ENCODE assay signal across 10 cellular contexts in the genomic region with DNA sequence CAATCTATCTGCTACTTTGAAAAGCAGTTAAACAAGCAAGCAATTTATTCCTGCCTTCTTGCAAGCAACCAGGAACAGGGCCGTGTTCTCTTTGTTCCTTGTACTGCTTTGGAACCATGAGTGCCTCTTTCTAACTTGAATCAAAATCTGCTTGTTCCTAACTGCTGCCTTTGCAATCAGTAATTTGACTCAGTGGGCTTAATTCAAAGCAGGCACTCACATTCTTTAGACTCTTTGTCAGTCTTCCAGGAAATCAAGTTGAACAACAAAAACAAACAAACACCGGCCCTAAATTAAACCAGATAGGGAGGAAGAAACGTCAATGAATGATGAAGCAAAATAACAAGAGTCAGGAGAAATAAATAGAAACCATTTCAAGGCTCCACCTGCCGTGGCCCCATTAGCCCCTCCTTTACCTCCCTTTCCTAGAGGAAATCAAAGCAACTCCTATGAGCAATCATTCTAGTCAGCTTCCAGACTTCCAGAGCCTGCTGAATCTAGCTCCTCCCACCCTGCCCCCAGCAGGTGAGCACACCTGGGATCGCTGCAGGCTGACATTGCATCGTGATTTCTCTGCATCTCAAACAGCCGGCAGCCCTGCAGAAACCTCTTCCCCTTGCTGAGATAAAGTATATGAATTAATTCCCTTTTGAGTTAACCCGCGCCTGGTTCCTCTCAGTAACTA.
A peak's percentile ranks its signal among the peaks of the same experiment; 100 is the strongest.
DNase-seq lines count a peak whose midpoint lies in the region; ATAC-seq and TF ChIP-seq lines count a peak whose summit lies in the region.
"Had no signal": no experiment of that assay in that cellular context is flagged by ENCODE, and none has a peak within 500 bp of the region (broad histone marks: within the 10 kb centered on the region; RNA-seq: fewer than 3 reads in every experiment).

No MANE protein-coding gene starts in this region.

- H3K4me3 Mint-ChIP-seq in CD4-positive, alpha-beta T cell, result no peak overlapping the region
- H3K4me3 Mint-ChIP-seq: activated naive CD8-positive, alpha-beta T cell treated with anti-CD3 and anti-CD28 coated beads, Interleukin-2, amount 10 ng/mL, durations not matched to agents 7 days and 5 days had no signal

- no peaks in the 10 kb centered on the region for H3K9me3 ChIP-seq in HUES48 (ENCODE audit: control insufficient read depth, insufficient read depth, low read length)
- H3K9me3 ChIP-seq in CD4-positive, alpha-beta T cell (ENCODE audit: control insufficient read depth, low read length), result no peaks in the 10 kb centered on the region

- peaks cover 40% of the 10 kb centered on the region for H3K4me1 ChIP-seq in HUES48 (ENCODE audit: control insufficient read depth, insufficient read depth, low read length)

- POLR2A ChIA-PET in CD4-positive, alpha-beta T cell (lab: Charles Lee), result no interaction called here

- H3K36me3 Mint-ChIP-seq in CD4-positive, alpha-beta T cell (ENCODE audit: low read depth), result no peaks in the 10 kb centered on the region
- H3K36me3 Mint-ChIP-seq: activated naive CD8-positive, alpha-beta T cell treated with anti-CD3 and anti-CD28 coated beads, Interleukin-2, amount 10 ng/mL, durations not matched to agents 7 days and 5 days had no signal

- peak; percentile 46 for ATAC-seq in sciatic nerve
- no peak for ATAC-seq in HG03097 (IDR thresholded peaks at IDR 0.05; ENCODE audit: low FRiP score, unreplicated experiment)
- ATAC-seq in HG03159 (IDR thresholded peaks at IDR 0.05; ENCODE audit: unreplicated experiment), result no peak
- ATAC-seq in CD4-positive, alpha-beta T cell (ENCODE audit: poor library complexity), result no peak
- no peak for ATAC-seq in GM21576 (IDR thresholded peaks at IDR 0.05; ENCODE audit: unreplicated experiment)

- intact Hi-C loops in sciatic nerve (cut with DNase I), result no loop called here
- intact Hi-C loops in CD4-positive, alpha-beta T cell (cut with DNase I, micrococcal nuclease), result no loop called here

- H3K9ac ChIP-seq in HUES48 (ENCODE audit: low read depth, low read length), result peak overlapping the region; percentile 35; the same call in 1 of the 2 replicates

- no peak for TF ChIP-seq CTCF in CD4-positive, alpha-beta T cell (IDR thresholded peaks at IDR 0.05)

- no peaks in the 10 kb centered on the region for H3K27me3 Mint-ChIP-seq in CD4-positive, alpha-beta T cell
- H3K27me3 Mint-ChIP-seq: activated naive CD8-positive, alpha-beta T cell treated with anti-CD3 and anti-CD28 coated beads, Interleukin-2, amount 10 ng/mL, durations not matched to agents 7 days and 5 days had no signal

- no peak overlapping the region for H3K27ac Mint-ChIP-seq in CD4-positive, alpha-beta T cell
- H3K27ac Mint-ChIP-seq: activated naive CD8-positive, alpha-beta T cell treated with anti-CD3 and anti-CD28 coated beads, Interleukin-2, amount 10 ng/mL, durations not matched to agents 7 days and 5 days had no signal

- peak overlapping the region; percentile 60 for H3K27ac ChIP-seq in HUES48 (ENCODE audit: low read depth, low read length)
- H3K27ac ChIP-seq in CD4-positive, alpha-beta T cell (ENCODE audit: low read depth, low read length), result no peak overlapping the region

- H3K4me1 Mint-ChIP-seq in CD4-positive, alpha-beta T cell (ENCODE audit: low read depth), result no peaks in the 10 kb centered on the region
- H3K4me1 Mint-ChIP-seq: activated naive CD8-positive, alpha-beta T cell treated with anti-CD3 and anti-CD28 coated beads, Interleukin-2, amount 10 ng/mL, durations not matched to agents 7 days and 5 days had no signal

- DNase-seq in SK-N-DZ (ENCODE audit: low spot score) (peak; percentile 26), iPS DF 19.7 (ENCODE audit: low read depth, low spot score) (peak; percentile 67), sciatic nerve (ENCODE audit: low spot score) (no peak)
- DNase-seq in CD4-positive, alpha-beta T cell, result no peak
- DNase-seq: activated naive CD8-positive, alpha-beta T cell treated with anti-CD3 and anti-CD28 coated beads, Interleukin-2, amount 10 ng/mL, durations not matched to agents 7 days and 5 days; hippocampal formation had no signal

- no peaks in the 10 kb centered on the region for H3K27me3 ChIP-seq in HUES48 (ENCODE audit: control insufficient read depth, insufficient read depth, low read length)
- H3K27me3 ChIP-seq in CD4-positive, alpha-beta T cell (ENCODE audit: control insufficient read depth, insufficient read depth, low read length), result no peaks in the 10 kb centered on the region

- peak overlapping the region; percentile 37; the same call in 1 of the 2 replicates for H3K4me3 ChIP-seq in HUES48 (ENCODE audit: low read depth, low read length)

- peaks cover 7% of the 10 kb centered on the region for H3K9me3 Mint-ChIP-seq in CD4-positive, alpha-beta T cell
- H3K9me3 Mint-ChIP-seq: activated naive CD8-positive, alpha-beta T cell treated with anti-CD3 and anti-CD28 coated beads, Interleukin-2, amount 10 ng/mL, durations not matched to agents 7 days and 5 days had no signal

- CTCF ChIA-PET in CD4-positive, alpha-beta T cell (lab: Charles Lee), result no interaction called here

- no peaks in the 10 kb centered on the region for H3K36me3 ChIP-seq in HUES48 (ENCODE audit: control insufficient read depth, insufficient read depth, low read length)

Comparison
In these comparisons a context has a peak if more than half of its experiments do, and no peak if none do; other contexts are left out.
1. DNase-seq: peak in SK-N-DZ (single experiment) and iPS DF 19.7 (single experiment); none in sciatic nerve (single experiment) and CD4-positive, alpha-beta T cell (0 of 10).